12 cellular contexts compared by ENCODE assay signal in the genomic region with DNA sequence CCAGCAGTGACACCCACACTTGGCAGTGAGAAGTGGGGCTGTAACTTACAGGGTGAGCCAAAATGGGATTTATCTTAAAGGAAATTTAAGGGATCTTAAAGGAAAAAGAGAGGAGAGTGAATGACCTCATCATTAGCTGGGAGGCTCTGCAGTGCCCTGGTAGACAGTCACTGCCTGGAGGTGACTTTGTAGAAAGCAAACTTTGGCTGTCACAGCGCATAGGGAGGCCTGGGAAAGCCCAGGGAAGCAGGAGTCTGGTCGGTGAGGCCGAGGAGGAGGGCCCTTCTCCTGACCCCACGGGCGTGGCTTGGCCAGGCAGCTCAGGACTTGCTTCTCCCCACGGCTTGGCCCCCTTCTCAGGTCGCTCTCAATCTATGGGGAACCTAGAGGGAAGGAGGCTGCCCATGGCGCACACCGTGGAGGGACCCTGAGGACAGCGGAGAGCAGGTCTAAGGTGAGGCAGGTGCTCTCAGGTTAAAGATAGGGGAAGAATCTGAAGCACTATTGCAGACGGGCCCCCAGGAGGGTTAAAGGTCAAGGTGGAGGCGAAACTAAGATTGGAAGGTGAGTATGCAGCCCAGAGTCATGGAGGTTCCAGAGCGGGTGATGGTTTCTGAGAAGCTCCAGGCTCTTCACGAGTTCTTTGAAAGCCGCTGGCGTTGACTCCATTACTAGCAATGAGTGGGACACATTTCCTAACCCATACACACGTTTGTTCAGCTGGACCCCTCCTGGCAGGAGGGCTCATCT. TPM values are rescaled to one million over a fixed set of nuclear protein-coding genes. Genes with fewer than 3 reads are reported as not detected.
DNase-seq lines count a peak whose midpoint lies in the region; ATAC-seq, FAIRE-seq and TF ChIP-seq lines count a peak whose summit lies in the region.
"Had no signal": no experiment of that assay in that cellular context is flagged by ENCODE, and none has a peak within 500 bp of the region (broad histone marks: within the 10 kb centered on the region; RNA-seq: fewer than 3 reads in every experiment).

No MANE protein-coding gene starts in this region.

- peaks cover 21% of the 10 kb centered on the region for H3K27me3 Mint-ChIP-seq in T-helper 1 cell treated with Interleukin-12 subunit alpha and Interleukin-12 subunit beta and Interleukin-4 antibody, amounts not matched to agents 30 μg/mL and 1 μg/mL, for 36 hours (ENCODE audit: low read depth)
- peaks cover under 1% of the 10 kb centered on the region for H3K27me3 Mint-ChIP-seq in osteocyte (ENCODE audit: unreplicated experiment)

- H3K4me2 ChIP-seq in OCI-LY7 (ENCODE audit: low read length) (peak overlapping the region; percentile 71), H1 (ENCODE audit: insufficient read depth in 1 of 2, low read depth in 2 of 2, low read length in 2 of 2) (peak overlapping the region; percentile 67 to 81; a peak in 2 of 4 replicates)

- POLR2A ChIA-PET in OCI-LY7 (lab: Charles Lee) (interaction anchor here (1.2 to 2.5 kb wide), 4 partner anchors 27 to 204 kb away, joined by 4 to 11 read pairs (median 8); no protein-coding TSS in a partner anchor), H1 (lab: Charles Lee; ENCODE audit: partially characterized antibody) (interaction anchor here (1.0 to 3.7 kb wide), 8 partner anchors 13 to 211 kb away, joined by 3 to 22 read pairs (median 6); a partner anchor contains a TSS)

- 82% methylated on average over 16 of the region's 17 CpGs; no CpG with 5 or more reads in 1 of the 2 experiments for WGBS in H1 (ENCODE audit: extremely low coverage in 1 of 2, insufficient coverage in 1 of 2, insufficient read length in 1 of 2, insufficient replicate concordance in 2 of 2, low coverage in 1 of 2, low lambda C conversion rate in 2 of 2, missing lambda C conversion rate in 1 of 2), 2 experiments

- no peaks in the 10 kb centered on the region for H3K9me3 Mint-ChIP-seq in T-helper 1 cell treated with Interleukin-12 subunit alpha and Interleukin-12 subunit beta and Interleukin-4 antibody, amounts not matched to agents 30 μg/mL and 1 μg/mL, for 36 hours
- no peaks in the 10 kb centered on the region for H3K9me3 Mint-ChIP-seq in osteocyte (ENCODE audit: unreplicated experiment)
- H3K9me3 Mint-ChIP-seq: HFFc6 had no signal

- peak overlapping the region; percentile 60 for H3K27ac Mint-ChIP-seq in T-helper 1 cell treated with Interleukin-12 subunit alpha and Interleukin-12 subunit beta and Interleukin-4 antibody, amounts not matched to agents 30 μg/mL and 1 μg/mL, for 36 hours
- H3K27ac Mint-ChIP-seq in osteocyte (ENCODE audit: unreplicated experiment): no peak overlapping the region
- H3K27ac Mint-ChIP-seq: HFFc6 had no signal

- H3K56ac ChIP-seq in H1 (replicated peaks; ENCODE audit: insufficient read length, low read depth, low read length): no peak overlapping the region

- H3K9me3 ChIP-seq in OCI-LY7 (ENCODE audit: low read length) (no peaks in the 10 kb centered on the region), H1 (ENCODE audit: insufficient read depth in 2 of 2, low read depth in 1 of 2, low read length in 1 of 2) (no peaks in the 10 kb centered on the region)
- H3K9me3 ChIP-seq: esophagus squamous epithelium, left lung had no signal

- peaks cover 26% of the 10 kb centered on the region for H3K4me1 Mint-ChIP-seq in T-helper 1 cell treated with Interleukin-12 subunit alpha and Interleukin-12 subunit beta and Interleukin-4 antibody, amounts not matched to agents 30 μg/mL and 1 μg/mL, for 36 hours (ENCODE audit: low read depth)
- H3K4me1 Mint-ChIP-seq in osteocyte (ENCODE audit: unreplicated experiment): peaks cover 15% of the 10 kb centered on the region

- no peaks in the 10 kb centered on the region for H3K9me2 ChIP-seq in OCI-LY7 (ENCODE audit: insufficient read depth, low read length)

- no peak for TF ChIP-seq POLR2A in H1 (IDR thresholded peaks at IDR 0.05; ENCODE audit: control extremely low read depth in 1 of 2, low read depth in 2 of 2, low read length in 2 of 2)

- H3K27ac ChIP-seq in OCI-LY7 (ENCODE audit: low read depth, low read length, poor library complexity, severe bottlenecking): no peak overlapping the region
- H3K27ac ChIP-seq in H1 (ENCODE audit: low read depth, low read length): no peak overlapping the region

- H2AFZ ChIP-seq in OCI-LY7 (ENCODE audit: low read length): peak overlapping the region; percentile 71
- H2AFZ ChIP-seq in H1 (ENCODE audit: low read length): no peak overlapping the region

- TF ChIP-seq CTCF in OCI-LY7 (conservative IDR thresholded peaks at IDR 0.05; ENCODE audit: low read length): no peak
- TF ChIP-seq CTCF in H1 (IDR thresholded peaks at IDR 0.05; ENCODE audit: control extremely low read depth in 1 of 3, insufficient read depth in 1 of 3, low read depth in 1 of 3, low read length in 3 of 3): no peak
- TF ChIP-seq CTCF in osteocyte (IDR thresholded peaks at IDR 0.05): no peak

- no peak for TF ChIP-seq RAD21 in H1 (IDR thresholded peaks at IDR 0.05 in 1 of 2, conservative IDR thresholded peaks at IDR 0.05 in 1 of 2; ENCODE audit: low read depth in 2 of 2, low read length in 2 of 2)

- peak overlapping the region; percentile 68 for H3K4me3 ChIP-seq in OCI-LY7 (ENCODE audit: low read depth, low read length, poor library complexity, severe bottlenecking)
- H3K4me3 ChIP-seq in H1 (ENCODE audit: extremely low read depth in 1 of 4, insufficient read depth in 2 of 4, low read depth in 3 of 4, low read length in 4 of 4): peak overlapping the region in 2 of 4 experiments; percentile 37 to 63; a peak in 4 of 8 replicates

- peak overlapping the region; percentile 88; the same call in 1 of the 2 replicates for H2BK15ac ChIP-seq in H1 (ENCODE audit: low read length)

- TF ChIP-seq EP300 in H1 (IDR thresholded peaks at IDR 0.05; ENCODE audit: borderline replicate concordance in 1 of 2, low read depth in 2 of 2, low read length in 2 of 2): no peak

- peak overlapping the region; percentile 21 for H3K4ac ChIP-seq in H1 (replicated peaks; ENCODE audit: insufficient read length, low read depth, low read length)

- H3K9ac ChIP-seq in H1 (replicated peaks in 1 of 4; ENCODE audit: extremely low read depth in 1 of 4, low read depth in 3 of 4, low read length in 3 of 4): no peak overlapping the region

- H2BK20ac ChIP-seq in H1 (ENCODE audit: low read length): no peak overlapping the region

- H3K79me2 ChIP-seq in OCI-LY7 (ENCODE audit: insufficient read depth, low read depth, low read length) (no peaks in the 10 kb centered on the region), H1 (ENCODE audit: control insufficient read depth in 1 of 2, insufficient read depth in 2 of 2, low read length in 2 of 2) (no peaks in the 10 kb centered on the region)

- no peaks in the 10 kb centered on the region for H3K36me3 Mint-ChIP-seq in T-helper 1 cell treated with Interleukin-12 subunit alpha and Interleukin-12 subunit beta and Interleukin-4 antibody, amounts not matched to agents 30 μg/mL and 1 μg/mL, for 36 hours (ENCODE audit: low read depth)
- no peaks in the 10 kb centered on the region for H3K36me3 Mint-ChIP-seq in osteocyte (ENCODE audit: unreplicated experiment)

- 0 out of 2 replicates have a peak overlapping the region, but pooled peaks have one; percentile 35 for H2BK5ac ChIP-seq in H1 (ENCODE audit: low read depth, low read length)

- H2BK120ac ChIP-seq in H1 (replicated peaks; ENCODE audit: low read depth, low read length): no peak overlapping the region

- peaks cover 0 to 6% (median 0%) of the 10 kb centered on the region in 4 experiments; a peak in 2 of 7 replicates for H3K27me3 ChIP-seq in H1 (replicated peaks in 1 of 4; ENCODE audit: control insufficient read depth in 3 of 4, extremely low read depth in 1 of 4, insufficient read depth in 3 of 4, low read length in 3 of 4)
- H3K27me3 ChIP-seq: esophagus squamous epithelium, left lung had no signal

- H3K14ac ChIP-seq in H1 (ENCODE audit: insufficient read length): no peak overlapping the region

- H3K23me2 ChIP-seq in H1 (ENCODE audit: low read depth, low read length): peaks cover 10% of the 10 kb centered on the region

- H4K91ac ChIP-seq in H1 (replicated peaks; ENCODE audit: insufficient read length, low read length): no peak overlapping the region

- intact Hi-C loops in OCI-LY7 (cut with micrococcal nuclease; ENCODE audit: unreplicated experiment) (loop anchor here (1.0 kb wide), 4 partner anchors 20 to 206 kb away; a partner anchor contains a TSS), left colon (cut with DNase I, micrococcal nuclease) (no loop called here)

- H3K4me3 Mint-ChIP-seq in T-helper 1 cell treated with Interleukin-12 subunit alpha and Interleukin-12 subunit beta and Interleukin-4 antibody, amounts not matched to agents 30 μg/mL and 1 μg/mL, for 36 hours: peak overlapping the region; percentile 73
- H3K4me3 Mint-ChIP-seq in osteocyte (ENCODE audit: unreplicated experiment): peak overlapping the region; percentile 74
- H3K4me3 Mint-ChIP-seq: HFFc6 had no signal

- no TSS peak for BruUV-seq in OCI-LY7 (replicated peaks; lab: Mats Ljungman, UMichigan)

- H4K5ac ChIP-seq in H1 (ENCODE audit: insufficient read length, low read depth, low read length): no peak overlapping the region

- ATAC-seq in left colon: no peak

- H3K4me1 ChIP-seq in OCI-LY7 (ENCODE audit: insufficient read depth, low read length, poor library complexity, severe bottlenecking) (peaks cover 22% of the 10 kb centered on the region), H1 (replicated peaks in 1 of 4; ENCODE audit: control insufficient read depth in 3 of 4, insufficient read depth in 4 of 4, low read length in 3 of 4) (peaks cover 2 to 9% (median 5%) of the 10 kb centered on the region in 4 experiments; a peak in 6 of 7 replicates)

- CTCF ChIA-PET in OCI-LY7 (lab: Charles Lee; ENCODE audit: unreplicated experiment): interaction anchor here (1.0 kb wide), 1 partner anchor 63 kb away, joined by 3 read pairs; no protein-coding TSS in a partner anchor
- CTCF ChIA-PET in H1 (lab: Charles Lee; ENCODE audit: partially characterized antibody): interaction anchor here (0.8 to 3.3 kb wide), 9 partner anchors 14 to 316 kb away, joined by 3 to 28 read pairs (median 5); a partner anchor contains a TSS

- no peak for DNase-seq in T-helper 1 cell
- no peak for DNase-seq in OCI-LY7 (ENCODE audit: low spot score)
- no peak for DNase-seq in H1 (ENCODE audit: low read depth in 1 of 2, low spot score in 2 of 2)
- DNase-seq in osteocyte (ENCODE audit: extremely low spot score, unreplicated experiment): no peak
- no peak for DNase-seq in left colon
- no peak for DNase-seq in retina
- DNase-seq in cerebellar nuclear complex (lab: John Stamatoyannopoulos, UW): no peak
- DNase-seq: HFFc6, NCI-H1105 treated with DMSO at 0.1 percent for 48 hours had no signal

- no peaks in the 10 kb centered on the region for H3K79me1 ChIP-seq in H1 (ENCODE audit: low read depth, low read length)

- H4K8ac ChIP-seq in H1 (ENCODE audit: extremely low read depth, insufficient read depth, low read length): peak overlapping the region; percentile 0; the same call in 1 of the 2 replicates

- H2BK12ac ChIP-seq in H1 (ENCODE audit: low read depth, low read length): peak overlapping the region; percentile 44

- no peak for FAIRE-seq in H1 (lab: Jason Lieb, UNC)

- no peak overlapping the region; the same call in 1 of the 2 replicates for H2AK5ac ChIP-seq in H1 (ENCODE audit: low read depth, low read length)

- 0 out of 2 replicates have a peak overlapping the region, but pooled peaks have one; percentile 83 for H3K18ac ChIP-seq in H1 (ENCODE audit: extremely low read depth, low read length)

- H4K20me1 ChIP-seq in OCI-LY7 (ENCODE audit: insufficient read depth, low read length): no peaks in the 10 kb centered on the region
- H4K20me1 ChIP-seq in H1 (replicated peaks in 1 of 2; ENCODE audit: control insufficient read depth in 1 of 2, insufficient read depth in 2 of 2, low read length in 2 of 2): no peaks in the 10 kb centered on the region

- no peak overlapping the region for H3K23ac ChIP-seq in H1 (ENCODE audit: insufficient read length)

- H3K36me3 ChIP-seq in OCI-LY7 (ENCODE audit: insufficient read depth, low read length) (no peaks in the 10 kb centered on the region), H1 (ENCODE audit: control insufficient read depth in 2 of 4, insufficient read depth in 4 of 4, low read length in 3 of 4) (no peaks in the 10 kb centered on the region)
- H3K36me3 ChIP-seq: esophagus squamous epithelium, left lung had no signal

RNA-seq across cellular contexts. Expression of a gene that starts 15.6 kb away (rescaled TPM):
- 6.1 and 7.5 TPM in 2 replicates for total RNA-seq in OCI-LY7 (2014; rRNA removed; shearing (Covaris generic))
- 8.3 and 8.4 TPM in 2 replicates for total RNA-seq in OCI-LY7 (2022)
- total RNA-seq in H1 (2021; fragmentation: NEBNext Ultra II Directional; extraction: Animal tissue kit (Norgen Biotek cat#: 25700)): 20.7 and 22.9 TPM in 2 replicates
- polyA plus RNA-seq in H1 (2011; rRNA removed): 5.5 and 5.9 TPM in 2 replicates
- polyA plus RNA-seq in H1 (2011; cell fraction: cytosol; rRNA removed): 9.7 TPM
- polyA plus RNA-seq in H1 (2011; cell fraction: nucleus; rRNA removed): 8.1 TPM
- 9.6 to 15.1 TPM (median 12.2 TPM) in 4 replicates for polyA plus RNA-seq in H1 (2012, experiment 1 of 2)
- 1.5 TPM for polyA plus RNA-seq in H1 (2012, experiment 2 of 2)
- polyA plus RNA-seq in H1 (2013, experiment 1 of 2): 11.9 TPM
- 12.2 TPM for polyA plus RNA-seq in H1 (2013, experiment 2 of 2)
- polyA minus RNA-seq in H1 (2011; rRNA and poly(A)+ RNA removed): 12.2 and 18.1 TPM in 2 replicates
- polyA minus RNA-seq in H1 (2011; cell fraction: cytosol; rRNA and poly(A)+ RNA removed): 6.1 TPM
- 6.8 TPM for polyA minus RNA-seq in H1 (2011; cell fraction: nucleus; rRNA and poly(A)+ RNA removed)
- 28.1 and 31.6 TPM in 2 replicates for total RNA-seq in osteocyte
- 10 to 100 TPM; 30.2 to 35.0 TPM for total RNA-seq in left colon

RNA-seq across cellular contexts. Expression of a gene that starts 53.0 kb away (rescaled TPM):
- 8.4 and 11.1 TPM in 2 replicates for total RNA-seq in OCI-LY7 (2014; rRNA removed; shearing (Covaris generic))
- 9.9 and 12.2 TPM in 2 replicates for total RNA-seq in OCI-LY7 (2022)
- 126 and 135 TPM in 2 replicates for total RNA-seq in H1 (2021; fragmentation: NEBNext Ultra II Directional; extraction: Animal tissue kit (Norgen Biotek cat#: 25700))
- polyA plus RNA-seq in H1 (2011; rRNA removed): 135 and 168 TPM in 2 replicates
- polyA plus RNA-seq in H1 (2011; cell fraction: cytosol; rRNA removed): 159 TPM
- 86.7 TPM for polyA plus RNA-seq in H1 (2011; cell fraction: nucleus; rRNA removed)
- polyA plus RNA-seq in H1 (2012, experiment 1 of 2): 137 to 177 TPM (median 167 TPM) in 4 replicates
- 169 TPM for polyA plus RNA-seq in H1 (2012, experiment 2 of 2)
- 90.2 TPM for polyA plus RNA-seq in H1 (2013, experiment 1 of 2)
- 97.3 TPM for polyA plus RNA-seq in H1 (2013, experiment 2 of 2)
- 98.2 and 115 TPM in 2 replicates for polyA minus RNA-seq in H1 (2011; rRNA and poly(A)+ RNA removed)
- polyA minus RNA-seq in H1 (2011; cell fraction: cytosol; rRNA and poly(A)+ RNA removed): 83.5 TPM
- polyA minus RNA-seq in H1 (2011; cell fraction: nucleus; rRNA and poly(A)+ RNA removed): 27.6 TPM
- 35.5 and 40.1 TPM in 2 replicates for total RNA-seq in osteocyte
- total RNA-seq in left colon: 10 to 100 TPM in 1 of 2 donors, 1 to 10 TPM in 1; 10.0 to 12.2 TPM
